1 cellular context compared by ENCODE assay signal in genomic region chr10:133608855-133609254, GRCh38.
TF ChIP-seq lines count a peak whose summit lies in the region.

No MANE protein-coding gene starts in this region.

TF ChIP-seq in HEK293, 187 proteins besides CTCF, POLR2A, EP300 and RAD21 (continued from another document):
- TF ChIP-seq ZNF654 (tag by site-specific recombination; IDR thresholded peaks at IDR 0.05; ENCODE audit: low read depth), result peak; percentile 63
